ENCODE assay signal across 14 cellular contexts in the genomic region with DNA sequence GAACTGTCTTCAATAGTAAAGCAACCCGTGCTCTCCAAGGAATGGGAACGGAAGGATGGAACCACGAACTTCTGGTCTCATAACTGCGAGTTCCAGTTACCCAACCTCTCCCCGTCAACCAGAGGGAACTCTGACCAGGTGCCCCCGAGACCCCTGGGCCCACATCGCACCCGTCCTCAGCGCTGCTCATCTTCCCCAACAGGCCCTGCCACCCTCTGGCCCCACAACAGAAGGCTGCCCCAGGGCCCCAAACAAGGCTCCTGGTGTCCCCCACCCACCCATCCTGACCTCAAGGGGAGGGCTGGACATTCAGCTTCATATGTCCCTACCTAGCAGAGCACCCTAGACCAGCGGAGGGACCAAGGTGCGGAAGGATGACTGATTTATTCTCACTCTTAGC.
DNase-seq lines count a peak whose midpoint lies in the region; ATAC-seq lines count a peak whose summit lies in the region.
"Had no signal": no experiment of that assay in that cellular context is flagged by ENCODE, and none has a peak within 500 bp of the region (broad histone marks: within the 10 kb centered on the region; RNA-seq: fewer than 3 reads in every experiment).

No MANE protein-coding gene starts in this region.

- H3K36me3 Mint-ChIP-seq in activated T-cell treated with anti-CD3 and anti-CD28 coated beads, Interleukin-2, amount 50 U/mL, for 24 hours (ENCODE audit: low read depth), result peaks cover 100% of the 10 kb centered on the region
- H3K36me3 Mint-ChIP-seq in stimulated activated effector memory CD8-positive, alpha-beta T cell treated with anti-CD3 and anti-CD28 coated beads, Interleukin-12 subunit alpha, Interleukin-12 subunit beta, amount 100 ng/mL, for 72 hours, result peaks cover 100% of the 10 kb centered on the region

- H3K4me1 Mint-ChIP-seq in activated T-cell treated with anti-CD3 and anti-CD28 coated beads, Interleukin-2, amount 50 U/mL, for 24 hours (ENCODE audit: low read depth), result peaks cover 9% of the 10 kb centered on the region
- peaks cover 13% of the 10 kb centered on the region for H3K4me1 Mint-ChIP-seq in stimulated activated naive CD8-positive, alpha-beta T cell treated with anti-CD3 and anti-CD28 coated beads, Interleukin-15, amount 100 ng/mL, for 72 hours
- H3K4me1 Mint-ChIP-seq in stimulated activated effector memory CD8-positive, alpha-beta T cell treated with anti-CD3 and anti-CD28 coated beads, Interleukin-12 subunit alpha, Interleukin-12 subunit beta, amount 100 ng/mL, for 72 hours, result peaks cover 17% of the 10 kb centered on the region
- H3K4me1 Mint-ChIP-seq: CD14-positive monocyte had no signal

- H3K9me3 Mint-ChIP-seq in activated T-cell treated with anti-CD3 and anti-CD28 coated beads, Interleukin-2, amount 50 U/mL, for 24 hours, result no peaks in the 10 kb centered on the region
- H3K9me3 Mint-ChIP-seq in stimulated activated naive CD8-positive, alpha-beta T cell treated with anti-CD3 and anti-CD28 coated beads, Interleukin-15, amount 100 ng/mL, for 72 hours, result no peaks in the 10 kb centered on the region
- H3K9me3 Mint-ChIP-seq in stimulated activated effector memory CD8-positive, alpha-beta T cell treated with anti-CD3 and anti-CD28 coated beads, Interleukin-12 subunit alpha, Interleukin-12 subunit beta, amount 100 ng/mL, for 72 hours, result no peaks in the 10 kb centered on the region
- H3K9me3 Mint-ChIP-seq: CD14-positive monocyte had no signal

- no peak overlapping the region for H3K4me3 Mint-ChIP-seq in activated T-cell treated with anti-CD3 and anti-CD28 coated beads, Interleukin-2, amount 50 U/mL, for 24 hours
- H3K4me3 Mint-ChIP-seq in stimulated activated naive CD8-positive, alpha-beta T cell treated with anti-CD3 and anti-CD28 coated beads, Interleukin-15, amount 100 ng/mL, for 72 hours, result no peak overlapping the region
- H3K4me3 Mint-ChIP-seq in stimulated activated effector memory CD8-positive, alpha-beta T cell treated with anti-CD3 and anti-CD28 coated beads, Interleukin-12 subunit alpha, Interleukin-12 subunit beta, amount 100 ng/mL, for 72 hours, result no peak overlapping the region
- H3K4me3 Mint-ChIP-seq: CD14-positive monocyte; CD4-positive, alpha-beta memory T cell had no signal

- no peaks in the 10 kb centered on the region for H3K27me3 Mint-ChIP-seq in activated T-cell treated with anti-CD3 and anti-CD28 coated beads, Interleukin-2, amount 50 U/mL, for 24 hours
- no peaks in the 10 kb centered on the region for H3K27me3 Mint-ChIP-seq in stimulated activated naive CD8-positive, alpha-beta T cell treated with anti-CD3 and anti-CD28 coated beads, Interleukin-15, amount 100 ng/mL, for 72 hours
- H3K27me3 Mint-ChIP-seq: CD4-positive, alpha-beta memory T cell had no signal

- no peak for DNase-seq in activated T-cell treated with anti-CD3 and anti-CD28 coated beads, Interleukin-2, amount 50 U/mL, for 24 hours
- DNase-seq in activated T-cell treated with anti-CD3 and anti-CD28 coated beads, Interleukin-2, amount 50 U/mL, for 48 hours, result no peak
- no peak for DNase-seq in stimulated activated naive CD8-positive, alpha-beta T cell treated with anti-CD3 and anti-CD28 coated beads, Interleukin-15, amount 100 ng/mL, for 72 hours
- no peak for DNase-seq in stimulated activated naive CD8-positive, alpha-beta T cell treated with anti-CD3 and anti-CD28 coated beads, Interleukin-15, Interleukin-2, amounts not matched to agents 100 U/mL and 50 U/mL, for 24 hours
- no peak for DNase-seq in stimulated activated effector memory CD8-positive, alpha-beta T cell treated with anti-CD3 and anti-CD28 coated beads, Interleukin-12 subunit alpha, Interleukin-12 subunit beta, amount 100 ng/mL, for 72 hours (ENCODE audit: low spot score in 2 of 2)
- DNase-seq in SIG-M5 (lab: John Stamatoyannopoulos, UW) (no peak), superior temporal gyrus (ENCODE audit: extremely low spot score) (no peak)
- DNase-seq: 8988T; CD4-positive, alpha-beta memory T cell; DMS153; DMS79; GDM1; GM23248 had no signal

- ATAC-seq in stimulated activated naive CD8-positive, alpha-beta T cell treated with anti-CD3 and anti-CD28 coated beads, Interleukin-15, amount 100 ng/mL, for 72 hours, result no peak
- no peak for ATAC-seq in stimulated activated naive CD8-positive, alpha-beta T cell treated with anti-CD3 and anti-CD28 coated beads, Interleukin-15, Interleukin-2, amounts not matched to agents 100 U/mL and 50 U/mL, for 24 hours
- no peak for ATAC-seq in stimulated activated effector memory CD8-positive, alpha-beta T cell treated with anti-CD3 and anti-CD28 coated beads, Interleukin-12 subunit alpha, Interleukin-12 subunit beta, amount 100 ng/mL, for 72 hours

- H3K27ac Mint-ChIP-seq in activated T-cell treated with anti-CD3 and anti-CD28 coated beads, Interleukin-2, amount 50 U/mL, for 24 hours, result peak overlapping the region; percentile 48
- peak overlapping the region; percentile 52 to 54 for H3K27ac Mint-ChIP-seq in stimulated activated naive CD8-positive, alpha-beta T cell treated with anti-CD3 and anti-CD28 coated beads, Interleukin-15, amount 100 ng/mL, for 72 hours
- H3K27ac Mint-ChIP-seq in stimulated activated effector memory CD8-positive, alpha-beta T cell treated with anti-CD3 and anti-CD28 coated beads, Interleukin-12 subunit alpha, Interleukin-12 subunit beta, amount 100 ng/mL, for 72 hours, result peak overlapping the region; percentile 64
